Comparison of ENCODE assay signal across 31 cellular contexts in genomic region chr7:16900212-16900768, GRCh38. TPM values are rescaled to one million over a fixed set of nuclear protein-coding genes. Genes with fewer than 3 reads are reported as not detected.
"Had no signal": no experiment of that assay in that cellular context is flagged by ENCODE, and none has a peak within 500 bp of the region (broad histone marks: within the 10 kb centered on the region; RNA-seq: fewer than 3 reads in every experiment).

No MANE protein-coding gene starts in this region.

- H3K27ac ChIP-seq: breast epithelium, coronary artery, left ventricle myocardium inferior, neural progenitor cell, sigmoid colon, testis had no signal

- H3K4me1 ChIP-seq: breast epithelium, left ventricle myocardium inferior, testis had no signal

- H3K4me3 Mint-ChIP-seq: activated B cell treated with CpG ODN at 0.5 μM for 24 hours; activated CD4-positive, alpha-beta T cell treated with anti-CD3 and anti-CD28 coated beads for 36 hours; activated naive CD8-positive, alpha-beta T cell treated with anti-CD3 and anti-CD28 coated beads for 36 hours; activated T-cell treated with anti-CD3 and anti-CD28 coated beads, Interleukin-2, amount 50 U/mL, for 4 hours; endodermal cell; mesothelial cell of epicardium; naive thymus-derived CD8-positive, alpha-beta T cell; neural progenitor cell; T-helper 2 cell treated with Interferon-gamma antibody and Interleukin-4, amounts not matched to agents 5 μg/mL and 100 μg/mL, for 36 hours; type B pancreatic cell had no signal

- H3K36me3 ChIP-seq: breast epithelium, left ventricle myocardium inferior, neural progenitor cell, sigmoid colon had no signal

- H3K9ac ChIP-seq: neural progenitor cell had no signal

- H3K4me2 ChIP-seq: neural progenitor cell, smooth muscle cell had no signal

- H3K4me1 Mint-ChIP-seq: activated B cell treated with CpG ODN at 0.5 μM for 24 hours; activated CD4-positive, alpha-beta T cell treated with anti-CD3 and anti-CD28 coated beads for 36 hours; activated naive CD8-positive, alpha-beta T cell treated with anti-CD3 and anti-CD28 coated beads for 36 hours; naive thymus-derived CD8-positive, alpha-beta T cell had no signal

- ATAC-seq: activated CD4-positive, alpha-beta T cell treated with anti-CD3 and anti-CD28 coated beads for 36 hours; activated T-cell treated with anti-CD3 and anti-CD28 coated beads, Interleukin-2, amount 50 U/mL, for 4 hours; naive thymus-derived CD8-positive, alpha-beta T cell had no signal

- H2AFZ ChIP-seq: neural progenitor cell had no signal

- DNase-seq: activated B cell treated with CpG ODN at 0.5 μM for 24 hours; activated CD4-positive, alpha-beta T cell treated with anti-CD3 and anti-CD28 coated beads for 36 hours; activated CD4-positive, alpha-beta T cell treated with anti-CD3 and anti-CD28 coated beads, Interleukin-2, amount 50 U/mL, for 48 hours; activated CD8-positive, alpha-beta memory T cell treated with anti-CD3 and anti-CD28 coated beads, Interleukin-2, amount 50 U/mL, for 48 hours; activated naive CD4-positive, alpha-beta T cell; activated naive CD8-positive, alpha-beta T cell treated with anti-CD3 and anti-CD28 coated beads for 36 hours; activated T-cell treated with anti-CD3 and anti-CD28 coated beads, Interleukin-2, amount 50 U/mL, for 4 hours; endodermal cell; kidney glomerular epithelial cell; left ventricle myocardium inferior; naive thymus-derived CD8-positive, alpha-beta T cell; sigmoid colon; stimulated activated CD4-positive, alpha-beta T cell treated with anti-CD3 and anti-CD28 coated beads, Interleukin-15, amount 100 ng/mL, for 24 hours; stimulated activated naive CD4-positive, alpha-beta T cell; testis had no signal

- H3K9me3 ChIP-seq: breast epithelium, testis had no signal

- FAIRE-seq: astrocyte had no signal

- H3K27ac Mint-ChIP-seq: activated B cell treated with CpG ODN at 0.5 μM for 24 hours; activated CD4-positive, alpha-beta T cell treated with anti-CD3 and anti-CD28 coated beads for 36 hours; activated naive CD8-positive, alpha-beta T cell treated with anti-CD3 and anti-CD28 coated beads for 36 hours; activated T-helper 2 cell treated with anti-CD3 and anti-CD28 coated beads, Interferon-gamma antibody, Interleukin-2, Interleukin-4, amounts not matched to agents 10 μg/mL and 5 μg/mL and 100 μg/mL, durations not matched to agents 14 hours and 24 hours and 36 hours; endodermal cell; mesothelial cell of epicardium; naive thymus-derived CD8-positive, alpha-beta T cell; neural progenitor cell; T-helper 2 cell treated with Interferon-gamma antibody and Interleukin-4, amounts not matched to agents 5 μg/mL and 100 μg/mL, for 36 hours; type B pancreatic cell had no signal

- H3K27me3 ChIP-seq: breast epithelium, neural progenitor cell, sigmoid colon, testis had no signal

- H3K4me3 ChIP-seq: breast epithelium, coronary artery, left ventricle myocardium inferior, neural progenitor cell, sigmoid colon, smooth muscle cell, testis had no signal

- H3K36me3 Mint-ChIP-seq: activated naive CD8-positive, alpha-beta T cell treated with anti-CD3 and anti-CD28 coated beads for 36 hours; naive thymus-derived CD8-positive, alpha-beta T cell; type B pancreatic cell had no signal

- H3K27me3 Mint-ChIP-seq: activated B cell treated with CpG ODN at 0.5 μM for 24 hours; activated CD4-positive, alpha-beta T cell treated with anti-CD3 and anti-CD28 coated beads for 36 hours; activated naive CD8-positive, alpha-beta T cell treated with anti-CD3 and anti-CD28 coated beads for 36 hours; naive thymus-derived CD8-positive, alpha-beta T cell; type B pancreatic cell had no signal

- H3K9me3 Mint-ChIP-seq: activated T-helper 2 cell treated with anti-CD3 and anti-CD28 coated beads, Interferon-gamma antibody, Interleukin-2, Interleukin-4, amounts not matched to agents 10 μg/mL and 5 μg/mL and 100 μg/mL, durations not matched to agents 14 hours and 24 hours and 36 hours; endodermal cell; T-helper 2 cell treated with Interferon-gamma antibody and Interleukin-4, amounts not matched to agents 5 μg/mL and 100 μg/mL, for 36 hours had no signal

RNA-seq across cellular contexts. Expression of gene AGR3, which starts 18.5 kb away (rescaled TPM):
- total RNA-seq: activated B cell treated with CpG ODN at 0.5 μM for 24 hours; activated CD4-positive, alpha-beta T cell treated with anti-CD3 and anti-CD28 coated beads for 36 hours; activated CD8-positive, alpha-beta memory T cell treated with anti-CD3 and anti-CD28 coated beads for 36 hours; activated naive CD8-positive, alpha-beta T cell treated with anti-CD3 and anti-CD28 coated beads for 36 hours; activated T-cell treated with anti-CD3 and anti-CD28 coated beads, Interleukin-2, amount 50 U/mL, for 4 hours; activated T-helper 2 cell treated with anti-CD3 and anti-CD28 coated beads, Interferon-gamma antibody, Interleukin-2, Interleukin-4, amounts not matched to agents 10 μg/mL and 5 μg/mL and 100 μg/mL, durations not matched to agents 14 hours and 24 hours and 36 hours; astrocyte; endodermal cell; epithelial cell of proximal tubule; fibroblast of villous mesenchyme; left ventricle myocardium inferior; lung microvascular endothelial cell; naive thymus-derived CD8-positive, alpha-beta T cell; omental fat pad; posterior vena cava; renal cortical epithelial cell; smooth muscle cell; testis had no signal
- polyA plus RNA-seq: naive thymus-derived CD8-positive, alpha-beta T cell; smooth muscle cell had no signal
